11 cellular contexts compared by ENCODE assay signal in the genomic region with DNA sequence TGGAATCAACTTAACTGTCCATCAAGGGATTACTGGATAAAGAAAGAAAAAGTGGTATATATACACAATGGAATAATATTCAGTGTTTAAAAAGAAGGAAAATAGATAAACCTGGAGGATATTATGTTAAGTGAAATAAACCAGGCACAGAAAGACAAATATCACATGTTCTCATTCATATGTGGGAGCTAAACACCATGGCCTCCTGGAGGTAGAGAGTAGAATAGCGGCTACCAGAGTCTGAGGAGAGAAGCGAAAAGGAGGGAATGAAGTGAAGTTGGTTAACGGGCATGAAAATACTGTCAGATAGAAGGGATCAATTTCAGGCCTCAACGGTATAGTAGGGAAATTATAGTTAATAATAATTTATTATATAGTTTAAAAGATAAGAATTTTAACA.
DNase-seq lines count a peak whose midpoint lies in the region; ATAC-seq, FAIRE-seq and TF ChIP-seq lines count a peak whose summit lies in the region.
"Had no signal": no experiment of that assay in that cellular context is flagged by ENCODE, and none has a peak within 500 bp of the region (broad histone marks: within the 10 kb centered on the region; RNA-seq: fewer than 3 reads in every experiment).

No MANE protein-coding gene starts in this region.

- no peaks in the 10 kb centered on the region for H3K79me2 ChIP-seq in GM12878 (ENCODE audit: control insufficient read depth, insufficient read depth, low read length)

- RAD21 ChIA-PET in GM12878 (lab: Charles Lee; ENCODE audit: unreplicated experiment) = interaction anchor here (1.0 kb wide), 1 partner anchor 564 kb away, joined by 3 read pairs; no protein-coding TSS in a partner anchor

- no peak overlapping the region for H3K9ac ChIP-seq in GM12878 (ENCODE audit: control insufficient read depth, insufficient read depth, low read length)

- CTCF ChIA-PET in GM12878 (lab: Yijun Ruan, JAX) = interaction anchor here (1.0 to 1.1 kb wide), 2 partner anchors 146 to 383 kb away, joined by 3 read pairs; no protein-coding TSS in a partner anchor

- H4K20me1 ChIP-seq in GM12878 (ENCODE audit: control insufficient read depth, insufficient read depth) = no peaks in the 10 kb centered on the region

- no peak for TF ChIP-seq EP300 in GM12878 (IDR thresholded peaks at IDR 0.05; ENCODE audit: borderline replicate concordance in 1 of 2, control insufficient read depth in 1 of 2, low read depth in 2 of 2, low read length in 2 of 2)
- TF ChIP-seq EP300 in suprapubic skin (IDR thresholded peaks at IDR 0.05) = no peak

- no peak overlapping the region for H3K27ac ChIP-seq in right atrium auricular region
- H3K27ac ChIP-seq in GM12878 (ENCODE audit: control insufficient read depth, insufficient read depth) = no peak overlapping the region
- no peak overlapping the region for H3K27ac ChIP-seq in suprapubic skin

- intact Hi-C loops in Right ventricle myocardium inferior (cut with DNase I) = no loop called here
- intact Hi-C loops in GM12878 (cut with micrococcal nuclease; ENCODE audit: unreplicated experiment) = loop anchor here (5.0 kb wide), 1 partner anchor 564 kb away; no protein-coding TSS in a partner anchor

- H3K4me2 ChIP-seq in GM12878 (ENCODE audit: control insufficient read depth, insufficient read depth) = no peak overlapping the region

- H3K36me3 ChIP-seq in right atrium auricular region (no peaks in the 10 kb centered on the region), GM12878 (ENCODE audit: control insufficient read depth in 2 of 2, insufficient read depth in 2 of 2, low read length in 1 of 2) (no peaks in the 10 kb centered on the region), suprapubic skin (no peaks in the 10 kb centered on the region)

- DNase-seq in right atrium auricular region (ENCODE audit: low spot score) (no peak), Right ventricle myocardium inferior (ENCODE audit: missing footprints) (no peak), GM12878 (ENCODE audit: low read depth, low spot score) (no peak), suprapubic skin (ENCODE audit: low spot score in 2 of 2) (no peak)
- no peak for DNase-seq in activated CD4-positive, CD25-positive, alpha-beta regulatory T cell treated with anti-CD3 and anti-CD28 coated beads, Interleukin-2, amount 50 U/mL, for 72 hours
- no peak for DNase-seq in stimulated activated naive CD8-positive, alpha-beta T cell treated with anti-CD3 and anti-CD28 coated beads, Interleukin-15, amount 100 ng/mL, for 72 hours
- DNase-seq: COR-L47 had no signal

- no peak overlapping the region for H2AFZ ChIP-seq in GM12878 (ENCODE audit: control insufficient read depth, low read depth, low read length)

- H3K4me3 Mint-ChIP-seq in stimulated activated naive CD8-positive, alpha-beta T cell treated with anti-CD3 and anti-CD28 coated beads, Interleukin-15, amount 100 ng/mL, for 72 hours = no peak overlapping the region
- H3K4me3 Mint-ChIP-seq: dendritic cell treated with granulocyte-macrophage colony-stimulating factor and Interleukin-4, amounts not matched to agents 40 ng/mL and 50 ng/mL, for 4 days had no signal

- SMC1A ChIA-PET in GM12878 (lab: Charles Lee; ENCODE audit: uncharacterized antibody, unreplicated experiment) = interaction anchor here (1.0 to 1.1 kb wide), 3 partner anchors 13 to 564 kb away, joined by 3 read pairs; no protein-coding TSS in a partner anchor

- H3K27ac Mint-ChIP-seq in stimulated activated naive CD8-positive, alpha-beta T cell treated with anti-CD3 and anti-CD28 coated beads, Interleukin-15, amount 100 ng/mL, for 72 hours = no peak overlapping the region
- H3K27ac Mint-ChIP-seq: dendritic cell treated with granulocyte-macrophage colony-stimulating factor and Interleukin-4, amounts not matched to agents 40 ng/mL and 50 ng/mL, for 4 days had no signal

- FAIRE-seq in GM12878 (lab: Jason Lieb, UNC) = no peak

- TF ChIP-seq RAD21 in GM12878 (IDR thresholded peaks at IDR 0.05; ENCODE audit: insufficient read depth, low read depth, low read length) = peak; percentile 46

- no peak for TF ChIP-seq POLR2A in GM12878 (IDR thresholded peaks at IDR 0.05; ENCODE audit: low read depth, low read length)
- TF ChIP-seq POLR2A in suprapubic skin (IDR thresholded peaks at IDR 0.05) = no peak

- no peaks in the 10 kb centered on the region for H3K4me1 Mint-ChIP-seq in stimulated activated naive CD8-positive, alpha-beta T cell treated with anti-CD3 and anti-CD28 coated beads, Interleukin-15, amount 100 ng/mL, for 72 hours

- H3K27me3 ChIP-seq in right atrium auricular region (no peaks in the 10 kb centered on the region), GM12878 (replicated peaks in 1 of 2; ENCODE audit: control insufficient read depth in 2 of 2, insufficient read depth in 2 of 2, low read length in 1 of 2) (no peaks in the 10 kb centered on the region), suprapubic skin (no peaks in the 10 kb centered on the region)

- no peak overlapping the region for H3K4me3 ChIP-seq in right atrium auricular region
- no peak overlapping the region for H3K4me3 ChIP-seq in GM12878
- no peak overlapping the region for H3K4me3 ChIP-seq in suprapubic skin
- H3K4me3 ChIP-seq: lung had no signal

- in situ Hi-C loops in GM12878 (cut with MboI) = no loop called here

- BruUV-seq in GM12878 (replicated peaks; lab: Mats Ljungman, UMichigan) = no TSS peak

- H3K4me1 ChIP-seq in right atrium auricular region (no peaks in the 10 kb centered on the region), GM12878 (ENCODE audit: control insufficient read depth, insufficient read depth, low read length) (no peaks in the 10 kb centered on the region), suprapubic skin (no peaks in the 10 kb centered on the region)

- H3K9me3 Mint-ChIP-seq in stimulated activated naive CD8-positive, alpha-beta T cell treated with anti-CD3 and anti-CD28 coated beads, Interleukin-15, amount 100 ng/mL, for 72 hours = peaks cover 0 to 6% of the 10 kb centered on the region in 2 donors

- peaks cover 10% of the 10 kb centered on the region for H3K27me3 Mint-ChIP-seq in stimulated activated naive CD8-positive, alpha-beta T cell treated with anti-CD3 and anti-CD28 coated beads, Interleukin-15, amount 100 ng/mL, for 72 hours
- H3K27me3 Mint-ChIP-seq: dendritic cell treated with granulocyte-macrophage colony-stimulating factor and Interleukin-4, amounts not matched to agents 40 ng/mL and 50 ng/mL, for 4 days had no signal

- H3K9me3 ChIP-seq in right atrium auricular region (no peaks in the 10 kb centered on the region), GM12878 (replicated peaks; ENCODE audit: control insufficient read depth, insufficient read depth, low read length) (no peaks in the 10 kb centered on the region), suprapubic skin (no peaks in the 10 kb centered on the region)

- TF ChIP-seq CTCF in right atrium auricular region (IDR thresholded peaks at IDR 0.05) = peak; percentile 12 to 21
- peak; percentile 12 to 62 (median 49); a peak in 4 of 6 replicates for TF ChIP-seq CTCF in GM12878 (IDR thresholded peaks at IDR 0.05 in 2 of 3, conservative IDR thresholded peaks at IDR 0.05 in 1 of 3; ENCODE audit: control insufficient read depth in 2 of 3, extremely low read depth in 1 of 3, insufficient read depth in 1 of 3, low read depth in 3 of 3, low read length in 3 of 3)
- TF ChIP-seq CTCF in suprapubic skin (IDR thresholded peaks at IDR 0.05) = no peak

- 44% methylated on average over 4 of the region's 4 CpGs for WGBS in GM12878 (ENCODE audit: insufficient coverage, insufficient replicate concordance, low lambda C conversion rate, missing lambda C conversion rate)
- 51% methylated on average over 4 of the region's 4 CpGs for WGBS in suprapubic skin

- ATAC-seq in Right ventricle myocardium inferior = no peak
- peak; percentile 78 for ATAC-seq in HG03432 (IDR thresholded peaks at IDR 0.05; ENCODE audit: unreplicated experiment)
- ATAC-seq in GM12878 = peak; percentile 74
- no peak for ATAC-seq in GM19035 (IDR thresholded peaks at IDR 0.05; ENCODE audit: unreplicated experiment)
- ATAC-seq in stimulated activated naive CD8-positive, alpha-beta T cell treated with anti-CD3 and anti-CD28 coated beads, Interleukin-15, amount 100 ng/mL, for 72 hours = no peak

- POLR2A ChIA-PET in GM12878 (lab: Charles Lee) = no interaction called here

TF ChIP-seq in GM12878, 131 proteins besides CTCF, POLR2A, EP300 and RAD21:
- TF ChIP-seq NR2F1 (conservative IDR thresholded peaks at IDR 0.05) (no peak), SP1 (IDR thresholded peaks at IDR 0.05; ENCODE audit: low read depth, low read length) (no peak), CREB1 (IDR thresholded peaks at IDR 0.05; ENCODE audit: low read depth) (no peak), SMC3 (IDR thresholded peaks at IDR 0.05; ENCODE audit: borderline replicate concordance, low read length) (0 out of 2 replicates have a peak, but pooled peaks have one; percentile 12)

Comparison
In these comparisons a context has a peak if more than half of its experiments do, and no peak if none do; other contexts are left out.
1. CTCF ChIP-seq: peak in right atrium auricular region (2 of 2) and GM12878 (3 of 3); none in suprapubic skin (0 of 2).
2. ATAC-seq: peak in HG03432 (single experiment) and GM12878 (single experiment); none in Right ventricle myocardium inferior (single experiment), GM19035 (single experiment) and stimulated activated naive CD8-positive, alpha-beta T cell treated with anti-CD3 and anti-CD28 coated beads, Interleukin-15, amount 100 ng/mL, for 72 hours (single experiment).